Comparison of ENCODE assay signal across 1 cellular context in genomic region chr2:156005999-156006712, GRCh38.
TF ChIP-seq lines count a peak whose summit lies in the region.

No MANE protein-coding gene starts in this region.

TF ChIP-seq in GM23338, 12 proteins besides CTCF, POLR2A, EP300 and RAD21:
- TF ChIP-seq ZNF462 (CRISPR knock-in tag; IDR thresholded peaks at IDR 0.05) (no peak), ZNF331 (CRISPR knock-in tag; IDR thresholded peaks at IDR 0.05; ENCODE audit: low read depth) (no peak), POLR2AphosphoS5 (IDR thresholded peaks at IDR 0.05; ENCODE audit: low read depth) (no peak), NANOG (IDR thresholded peaks at IDR 0.05; ENCODE audit: borderline replicate concordance) (no peak), CREB1 (CRISPR knock-in tag; IDR thresholded peaks at IDR 0.05; ENCODE audit: low read depth) (no peak), EZH2 (IDR thresholded peaks at IDR 0.05; ENCODE audit: low read depth, unreplicated experiment) (no peak), EZH2phosphoT487 (IDR thresholded peaks at IDR 0.05; ENCODE audit: unreplicated experiment) (no peak), STAT1 (IDR thresholded peaks at IDR 0.05; ENCODE audit: unreplicated experiment) (no peak), ETS1 (IDR thresholded peaks at IDR 0.05) (no peak), JUNB (IDR thresholded peaks at IDR 0.05; ENCODE audit: unreplicated experiment) (no peak), ZNF114 (CRISPR knock-in tag; IDR thresholded peaks at IDR 0.05) (no peak), REST (IDR thresholded peaks at IDR 0.05; ENCODE audit: unreplicated experiment) (no peak)
